Comparison of ENCODE assay signal across 1 cellular context in genomic region chr21:45635271-45636151, GRCh38.
TF ChIP-seq lines count a peak whose summit lies in the region.

No MANE protein-coding gene starts in this region.

TF ChIP-seq in HEK293, 187 proteins besides CTCF, POLR2A, EP300 and RAD21 (continued from another document):
- no peak for TF ChIP-seq ZBTB10 (tag by site-specific recombination; IDR thresholded peaks at IDR 0.05)
